ENCODE assay signal across 11 cellular contexts in the genomic region with DNA sequence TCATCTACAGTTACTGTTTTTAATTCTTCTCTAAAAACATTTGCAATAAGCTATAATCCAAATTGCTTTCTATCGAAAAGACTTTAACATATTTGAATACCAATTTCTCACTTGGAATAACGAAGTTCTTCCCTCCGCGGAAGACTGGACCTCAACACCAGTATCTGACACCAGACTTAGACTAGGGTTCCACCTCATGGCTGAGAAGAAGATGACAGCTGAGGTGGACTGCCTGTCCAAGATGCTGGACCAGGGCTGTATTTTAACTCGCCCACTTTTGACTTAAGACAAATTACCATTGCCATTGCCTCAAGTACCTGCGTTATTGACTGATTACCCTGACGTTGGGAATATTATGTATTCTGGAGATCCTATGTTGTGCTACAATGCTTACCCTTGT. TPM values are rescaled to one million over a fixed set of nuclear protein-coding genes. Genes with fewer than 3 reads are reported as not detected.
DNase-seq lines count a peak whose midpoint lies in the region; ATAC-seq and TF ChIP-seq lines count a peak whose summit lies in the region.
"Had no signal": no experiment of that assay in that cellular context is flagged by ENCODE, and none has a peak within 500 bp of the region (broad histone marks: within the 10 kb centered on the region; RNA-seq: fewer than 3 reads in every experiment).

No MANE protein-coding gene starts in this region.

- no peak overlapping the region for H3K4me3 ChIP-seq in foreskin fibroblast (ENCODE audit: low read depth in 1 of 2, low read length in 2 of 2)
- no peak overlapping the region for H3K4me3 ChIP-seq in thoracic aorta

- no peaks in the 10 kb centered on the region for H3K9me3 ChIP-seq in thoracic aorta

- H3K36me3 ChIP-seq in thoracic aorta: no peaks in the 10 kb centered on the region

- no peak overlapping the region for H3K27ac ChIP-seq in thoracic aorta

- DNase-seq in NCI-H526 (lab: John Stamatoyannopoulos, UW) (peak; percentile 6 to 55), NCI-H526 treated with DMSO at 0.1 percent for 48 hours (lab: John Stamatoyannopoulos, UW) (no peak), SHP77 (lab: John Stamatoyannopoulos, UW) (peak; percentile 12 to 31), foreskin fibroblast (peak; percentile 3 to 12), thoracic aorta (ENCODE audit: low spot score) (no peak), GF-D8 (lab: John Stamatoyannopoulos, UW) (no peak)
- no peak for DNase-seq in activated CD4-positive, CD25-positive, alpha-beta regulatory T cell (lab: John Stamatoyannopoulos, UW)
- DNase-seq: ACHN, NCI-H1105 treated with DMSO at 0.1 percent for 48 hours, retina had no signal

- no peaks in the 10 kb centered on the region for H3K27me3 ChIP-seq in thoracic aorta (replicated peaks; ENCODE audit: insufficient read depth)

- no peaks in the 10 kb centered on the region for H3K4me1 ChIP-seq in thoracic aorta (ENCODE audit: control insufficient read depth in 1 of 2, low read depth in 2 of 2)

- TF ChIP-seq CTCF in foreskin fibroblast (IDR thresholded peaks at IDR 0.05; ENCODE audit: low read depth, low read length) (no peak), thoracic aorta (IDR thresholded peaks at IDR 0.05) (peak; percentile 35)

- ATAC-seq in thoracic aorta (ENCODE audit: insufficient number of reproducible peaks, low FRiP score, low read depth) (no peak), HG03039 (IDR thresholded peaks at IDR 0.05; ENCODE audit: unreplicated experiment) (no peak)

RNA-seq across cellular contexts. Expression of a gene that starts 34.1 kb away (rescaled TPM):
- 10 to 100 TPM; 32.0 to 50.4 TPM for total RNA-seq in thoracic aorta

RNA-seq across cellular contexts. Expression of a gene that starts 43.1 kb away (rescaled TPM):
- 10 to 100 TPM; 26.0 to 69.0 TPM for total RNA-seq in thoracic aorta

RNA-seq across cellular contexts. Expression of a gene that starts 43.2 kb away (rescaled TPM):
- total RNA-seq in thoracic aorta: 10 to 100 TPM; 46.4 to 68.2 TPM

RNA-seq across cellular contexts. Expression of a gene that starts 51.6 kb away (rescaled TPM):
- total RNA-seq in thoracic aorta: not detected

Comparison
In these comparisons a context has a peak if more than half of its experiments do, and no peak if none do; other contexts are left out.
1. DNase-seq: peak in NCI-H526 (2 of 2), SHP77 (2 of 2) and foreskin fibroblast (2 of 2); none in NCI-H526 treated with DMSO at 0.1 percent for 48 hours (single experiment), thoracic aorta (single experiment), GF-D8 (single experiment) and activated CD4-positive, CD25-positive, alpha-beta regulatory T cell (0 of 4).